19 cellular contexts compared by ENCODE assay signal in genomic region chr5:149911031-149911430, GRCh38. TPM values are rescaled to one million over a fixed set of nuclear protein-coding genes. Genes with fewer than 3 reads are reported as not detected.
DNase-seq lines count a peak whose midpoint lies in the region; ATAC-seq and TF ChIP-seq lines count a peak whose summit lies in the region.
"Had no signal": no experiment of that assay in that cellular context is flagged by ENCODE, and none has a peak within 500 bp of the region (broad histone marks: within the 10 kb centered on the region; RNA-seq: fewer than 3 reads in every experiment).

No MANE protein-coding gene starts in this region.

- H3K4me1 ChIP-seq in PC-3 (ENCODE audit: insufficient read depth, low read length) (0 out of 2 replicates have a peak, but pooled peaks cover 5% of the 10 kb centered on the region), esophagus squamous epithelium (peaks cover 6 to 60% (median 9%) of the 10 kb centered on the region in 3 donors), prostate gland (replicated peaks) (no peaks in the 10 kb centered on the region), Peyer's patch (no peaks in the 10 kb centered on the region)

- H3K9me2 ChIP-seq in PC-3 (replicated peaks; ENCODE audit: low read length) = no peaks in the 10 kb centered on the region

- no peaks in the 10 kb centered on the region for H3K79me2 ChIP-seq in PC-3 (ENCODE audit: low read length)

- WGBS in esophagus squamous epithelium, 2 donors = 58 to 81% methylated on average over 1 of the region's 1 CpG
- 30% methylated on average over 1 of the region's 1 CpG for WGBS in prostate gland

- no peak overlapping the region for H3K4me3 ChIP-seq in PC-3 (ENCODE audit: low read length)
- H3K4me3 ChIP-seq in esophagus squamous epithelium = no peak overlapping the region
- H3K4me3 ChIP-seq in prostate gland = no peak overlapping the region
- no peak overlapping the region for H3K4me3 ChIP-seq in Peyer's patch
- H3K4me3 ChIP-seq: BLaER1, GM23338 had no signal

- H2AFZ ChIP-seq in PC-3 (ENCODE audit: low read length) = no peak overlapping the region
- H2AFZ ChIP-seq: GM23338 had no signal

- no peak overlapping the region for H3K9ac ChIP-seq in PC-3 (ENCODE audit: low read length)
- H3K9ac ChIP-seq: BLaER1 had no signal

- H3K9me3 ChIP-seq in PC-3 (ENCODE audit: low read length) (no peaks in the 10 kb centered on the region), esophagus squamous epithelium (no peaks in the 10 kb centered on the region), prostate gland (no peaks in the 10 kb centered on the region), Peyer's patch (no peaks in the 10 kb centered on the region)
- H3K9me3 ChIP-seq: BLaER1, Caco-2 had no signal

- DNase-seq in PC-3 (no peak), epithelial cell of prostate (ENCODE audit: low read depth, low spot score) (peak; percentile 53), esophagus squamous epithelium (lab: John Stamatoyannopoulos, UW) (no peak), prostate gland (ENCODE audit: low spot score) (peak; percentile 82), NCI-H2081 treated with DMSO at 0.1 percent for 48 hours (lab: John Stamatoyannopoulos, UW) (no peak), NCI-H2196 (lab: John Stamatoyannopoulos, UW; ENCODE audit: unreplicated experiment) (no peak), Peyer's patch (no peak)
- DNase-seq: Caco-2; CD4-positive, CD25-positive, alpha-beta regulatory T cell; CD8-positive, alpha-beta T cell; DMS153; DND-41; H9 had no signal

- no peak overlapping the region for H3K4me2 ChIP-seq in PC-3 (ENCODE audit: low read length)
- H3K4me2 ChIP-seq: BLaER1, GM23338 had no signal

- H3K27ac ChIP-seq in PC-3 (ENCODE audit: low read length) (no peak overlapping the region), epithelial cell of prostate (no peak overlapping the region), esophagus squamous epithelium (peak overlapping the region in 3 of 4 donors; percentile 62 to 83 (median 78)), prostate gland (peak overlapping the region; percentile 42 to 55), Peyer's patch (no peak overlapping the region)
- H3K27ac ChIP-seq: BLaER1, C4-2B had no signal

- POLR2A ChIA-PET in PC-3 (lab: Charles Lee; ENCODE audit: unreplicated experiment) = no interaction called here

- H3F3A ChIP-seq in PC-3 (ENCODE audit: low read length, unreplicated experiment) = no peaks in the 10 kb centered on the region

- CTCF ChIA-PET in PC-3 (lab: Charles Lee) = no interaction called here

- H3K36me3 ChIP-seq in PC-3 (ENCODE audit: low read depth, low read length) (no peaks in the 10 kb centered on the region), esophagus squamous epithelium (no peaks in the 10 kb centered on the region), prostate gland (no peaks in the 10 kb centered on the region), Peyer's patch (no peaks in the 10 kb centered on the region)
- H3K36me3 ChIP-seq: BLaER1 had no signal

- no TSS peak for BruUV-seq in PC-3 (replicated peaks; lab: Mats Ljungman, UMichigan)

- intact Hi-C loops in PC-3 (cut with micrococcal nuclease) = no loop called here
- intact Hi-C loops in esophagus squamous epithelium (cut with DNase I) = no loop called here
- intact Hi-C loops in prostate gland (cut with DNase I) = no loop called here

- TF ChIP-seq CTCF in PC-3 (conservative IDR thresholded peaks at IDR 0.05; ENCODE audit: low read depth, low read length) (no peak), esophagus squamous epithelium (IDR thresholded peaks at IDR 0.05) (no peak), prostate gland (IDR thresholded peaks at IDR 0.05) (no peak), Peyer's patch (IDR thresholded peaks at IDR 0.05) (no peak)

- ATAC-seq in PC-3 = peak; percentile 20; the same call in 1 of the 2 replicates
- no peak for ATAC-seq in HG03139 (IDR thresholded peaks at IDR 0.05; ENCODE audit: unreplicated experiment)
- ATAC-seq: CD8-positive, alpha-beta T cell; GM23338; HCT116 had no signal

- TF ChIP-seq POLR2A in esophagus squamous epithelium (IDR thresholded peaks at IDR 0.05) (no peak), prostate gland (IDR thresholded peaks at IDR 0.05) (no peak), Peyer's patch (IDR thresholded peaks at IDR 0.05) (no peak)

- no peaks in the 10 kb centered on the region for H4K20me1 ChIP-seq in PC-3 (ENCODE audit: low read length)
- H4K20me1 ChIP-seq: BLaER1 had no signal

- H3K27me3 ChIP-seq in PC-3 (ENCODE audit: low read length) = no peaks in the 10 kb centered on the region
- no peaks in the 10 kb centered on the region for H3K27me3 ChIP-seq in esophagus squamous epithelium
- H3K27me3 ChIP-seq in prostate gland (replicated peaks; ENCODE audit: insufficient read depth) = no peaks in the 10 kb centered on the region
- no peaks in the 10 kb centered on the region for H3K27me3 ChIP-seq in Peyer's patch
- H3K27me3 ChIP-seq: BLaER1 had no signal

RNA-seq across cellular contexts. Expression of gene PDE6A, which starts 33.6 kb away (rescaled TPM):
- total RNA-seq in PC-3 (2014; rRNA removed) (not detected in 2 replicates), esophagus squamous epithelium (1 to 10 TPM in 2 of 4 donors, under 1 TPM in 2; 0.04 to 3.8 (median 2.2) TPM), prostate gland (under 1 TPM in 1 of 2 donors, not detected in 1; 0.91 TPM), Peyer's patch (not detected)
- total RNA-seq: B cell; CD4-positive, CD25-positive, alpha-beta regulatory T cell; CD8-positive, alpha-beta T cell; GM23338; H9 had no signal

RNA-seq across cellular contexts. Expression of gene SLC26A2, which starts 49.5 kb away (rescaled TPM):
- total RNA-seq in PC-3 (2014; rRNA removed) (10.8 and 13.1 TPM in 2 replicates), esophagus squamous epithelium (10 to 100 TPM in 3 of 4 donors, 1 to 10 TPM in 1; 6.3 to 46.3 (median 29.6) TPM), prostate gland (10 to 100 TPM; 19.4 to 31.0 TPM), Peyer's patch (10 to 100 TPM in 3 of 4 donors, 1 to 10 TPM in 1; 7.4 to 87.4 (median 52.1) TPM)

Comparison
In these comparisons a context has a peak if more than half of its experiments do, and no peak if none do; other contexts are left out.
1. DNase-seq: peak in epithelial cell of prostate (single experiment) and prostate gland (single experiment); none in PC-3 (single experiment), esophagus squamous epithelium (single experiment), NCI-H2081 treated with DMSO at 0.1 percent for 48 hours (single experiment), NCI-H2196 (single experiment) and Peyer's patch (0 of 3).
2. H3K27ac ChIP-seq: peak in esophagus squamous epithelium (3 of 4) and prostate gland (2 of 2); none in PC-3 (single experiment), epithelial cell of prostate (single experiment) and Peyer's patch (0 of 4).